In the genomic region with DNA sequence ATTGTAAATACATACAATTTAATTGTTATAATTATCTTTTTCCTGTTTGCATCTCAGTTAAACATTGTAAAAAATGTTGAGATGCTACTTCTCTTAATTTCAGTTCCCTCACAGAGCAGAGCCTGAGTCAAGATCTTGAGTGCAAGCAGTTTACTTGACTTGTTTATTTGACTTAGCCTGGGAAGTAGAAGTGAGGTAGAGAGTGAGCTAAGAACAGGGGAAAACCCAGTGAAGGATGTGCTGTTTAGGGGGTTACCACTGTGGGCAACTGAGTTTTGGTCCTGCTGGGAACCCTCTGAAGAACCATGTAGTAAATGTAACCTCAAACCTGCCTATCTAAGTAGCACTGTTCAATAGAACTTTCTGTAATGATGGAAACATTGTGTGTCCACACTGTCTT, we compare ENCODE assay signal across 14 cellular contexts.
DNase-seq lines count a peak whose midpoint lies in the region; ATAC-seq, FAIRE-seq and TF ChIP-seq lines count a peak whose summit lies in the region.
"Had no signal": no experiment of that assay in that cellular context is flagged by ENCODE, and none has a peak within 500 bp of the region (broad histone marks: within the 10 kb centered on the region; RNA-seq: fewer than 3 reads in every experiment).

No MANE protein-coding gene starts in this region.

- H3K4me3 ChIP-seq in BE2C (ENCODE audit: low read depth, low read length): no peak overlapping the region
- H3K4me3 ChIP-seq: thyroid gland had no signal

- H3K27ac Mint-ChIP-seq in naive B cell: peak overlapping the region in 1 of 6 donors; percentile 92

- H3K27me3 Mint-ChIP-seq in naive B cell: peaks cover 0 to 7% (median 0%) of the 10 kb centered on the region in 3 donors

- no peaks in the 10 kb centered on the region for H3K27me3 ChIP-seq in BE2C
- H3K27me3 ChIP-seq: thyroid gland had no signal

- peak; percentile 1 for DNase-seq in naive B cell
- no peak for DNase-seq in iPS-NIHi11 (ENCODE audit: low spot score)
- DNase-seq in BE2C: no peak
- no peak for DNase-seq in D721Med (ENCODE audit: insufficient read length, low spot score)
- DNase-seq: activated T-cell treated with anti-CD3 and anti-CD28 coated beads for 4 hours, hippocampal formation, KBM-7, midbrain, NCI-H345, retina, thyroid gland had no signal

- H3K9me3 Mint-ChIP-seq in naive B cell: no peaks in the 10 kb centered on the region

- no peak for FAIRE-seq in D721Med (lab: Jason Lieb, UNC)

- H3K36me3 ChIP-seq in BE2C: no peaks in the 10 kb centered on the region
- H3K36me3 ChIP-seq: thyroid gland had no signal

- ATAC-seq in GM18909 (IDR thresholded peaks at IDR 0.05; ENCODE audit: poor library complexity, unreplicated experiment): peak; percentile 66
- ATAC-seq in GM21576 (IDR thresholded peaks at IDR 0.05; ENCODE audit: unreplicated experiment): peak; percentile 74
- ATAC-seq in HG03095 (IDR thresholded peaks at IDR 0.05; ENCODE audit: unreplicated experiment): peak; percentile 60
- peak; percentile 35 to 37 for ATAC-seq in naive B cell (ENCODE audit: low read depth in 2 of 2)

- H3K36me3 Mint-ChIP-seq in naive B cell: no peaks in the 10 kb centered on the region

- no peaks in the 10 kb centered on the region for H3K9me3 ChIP-seq in BE2C
- H3K9me3 ChIP-seq: thyroid gland had no signal

- H3K4me3 Mint-ChIP-seq in naive B cell: no peak overlapping the region

- TF ChIP-seq CTCF in BE2C (IDR thresholded peaks at IDR 0.05; ENCODE audit: low read depth, low read length): no peak
- no peak for TF ChIP-seq CTCF in D721Med (IDR thresholded peaks at IDR 0.05; ENCODE audit: insufficient read depth, missing control alignments)

- peaks cover 6% of the 10 kb centered on the region for H3K4me1 ChIP-seq in BE2C

- H3K4me1 Mint-ChIP-seq in naive B cell: peaks cover 0 to 21% (median 0%) of the 10 kb centered on the region in 3 donors
